Comparison of ENCODE assay signal across 22 cellular contexts in the genomic region with DNA sequence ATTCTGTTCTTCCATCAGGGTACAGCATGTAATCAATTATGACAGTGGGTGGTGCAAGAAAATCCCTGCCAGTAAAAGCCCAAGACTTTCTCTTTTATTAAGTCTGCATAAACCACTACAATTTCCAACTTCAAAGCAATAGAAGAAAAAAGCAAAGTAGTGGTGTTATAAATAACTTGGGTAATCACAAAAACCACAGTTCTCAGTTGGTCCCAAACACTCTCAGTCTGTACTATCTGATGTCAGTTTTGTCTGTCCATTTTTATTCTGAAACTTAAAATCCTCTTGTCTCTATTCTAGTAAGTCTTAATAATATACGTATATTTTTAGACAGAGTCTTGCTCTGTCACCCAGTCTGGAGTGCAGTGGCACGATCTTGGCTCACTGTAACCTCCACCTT. TPM values are rescaled to one million over a fixed set of nuclear protein-coding genes. Genes with fewer than 3 reads are reported as not detected.
"Had no signal": no experiment of that assay in that cellular context is flagged by ENCODE, and none has a peak within 500 bp of the region (broad histone marks: within the 10 kb centered on the region; RNA-seq: fewer than 3 reads in every experiment).

No MANE protein-coding gene starts in this region.

- H3K27me3 ChIP-seq: MG63 had no signal

- H3K36me3 ChIP-seq: MG63 had no signal

- H3K9me3 Mint-ChIP-seq: activated naive CD4-positive, alpha-beta T cell treated with anti-CD3 and anti-CD28 coated beads for 36 hours; activated naive CD8-positive, alpha-beta T cell treated with anti-CD3 and anti-CD28 coated beads for 36 hours; activated T-cell treated with anti-CD3 and anti-CD28 coated beads, Interleukin-2, amount 50 U/mL, for 4 hours; T-cell had no signal

- H3K27ac Mint-ChIP-seq: activated naive CD4-positive, alpha-beta T cell treated with anti-CD3 and anti-CD28 coated beads for 36 hours; activated naive CD8-positive, alpha-beta T cell treated with anti-CD3 and anti-CD28 coated beads for 36 hours; T-cell had no signal

- H3K27me3 Mint-ChIP-seq: activated naive CD8-positive, alpha-beta T cell treated with anti-CD3 and anti-CD28 coated beads for 36 hours; T-cell had no signal

- ATAC-seq: activated T-cell treated with anti-CD3 and anti-CD28 coated beads, Interleukin-2, amount 50 U/mL, for 4 hours; T-cell had no signal

- H3K4me3 ChIP-seq: MG63 had no signal

- DNase-seq: activated CD4-positive, alpha-beta T cell treated with anti-CD3 and anti-CD28 coated beads for 4 hours; activated CD4-positive, alpha-beta T cell treated with anti-CD3 and anti-CD28 coated beads, Interleukin-2, amount 50 U/mL, for 4 hours; activated CD8-positive, alpha-beta memory T cell treated with anti-CD3 and anti-CD28 coated beads for 24 hours; activated effector memory CD4-positive, alpha-beta T cell treated with anti-CD3 and anti-CD28 coated beads, Interleukin-2, amount 50 U/mL, for 16 hours; activated naive CD4-positive, alpha-beta T cell treated with anti-CD3 and anti-CD28 coated beads for 36 hours; activated naive CD8-positive, alpha-beta T cell treated with anti-CD3 and anti-CD28 coated beads for 36 hours; activated T-cell treated with anti-CD3 and anti-CD28 coated beads, Interleukin-2, amount 50 U/mL, for 4 hours; caudate nucleus; MG63; NCI-H1105; NCI-H1436; NCI-H187 treated with DMSO at 0.1 percent for 48 hours; NCI-H2081 treated with DMSO at 0.1 percent for 48 hours; NCI-H446 treated with DMSO at 0.1 percent for 48 hours; NCI-H526; NCI-H774; SIG-M5; T-cell; T-helper 2 cell; T1000 had no signal

- H3K4me3 Mint-ChIP-seq: activated naive CD4-positive, alpha-beta T cell treated with anti-CD3 and anti-CD28 coated beads for 36 hours; activated naive CD8-positive, alpha-beta T cell treated with anti-CD3 and anti-CD28 coated beads for 36 hours; activated T-cell treated with anti-CD3 and anti-CD28 coated beads, Interleukin-2, amount 50 U/mL, for 4 hours; T-cell had no signal

- H3K9me3 ChIP-seq: MG63 had no signal

RNA-seq across cellular contexts. Expression of a gene that starts 38.7 kb away (rescaled TPM):
- total RNA-seq: OCI-LY7, RPMI7951 had no signal
